In genomic region chr3:120566243-120566980, GRCh38 we compare ENCODE assay signal across 20 cellular contexts. TPM values are rescaled to one million over a fixed set of nuclear protein-coding genes. Genes with fewer than 3 reads are reported as not detected.
DNase-seq lines count a peak whose midpoint lies in the region; ATAC-seq and TF ChIP-seq lines count a peak whose summit lies in the region.
"Had no signal": no experiment of that assay in that cellular context is flagged by ENCODE, and none has a peak within 500 bp of the region (broad histone marks: within the 10 kb centered on the region; RNA-seq: fewer than 3 reads in every experiment).

No MANE protein-coding gene starts in this region.

- H3K79me2 ChIP-seq in parathyroid adenoma = no peaks in the 10 kb centered on the region

- H3K4me3 Mint-ChIP-seq in activated T-helper 17 cell treated with anti-CD3 and anti-CD28 coated beads, Interleukin-2, amount 50 U/mL, for 72 hours = no peak overlapping the region
- H3K4me3 Mint-ChIP-seq: activated CD8-positive, alpha-beta memory T cell treated with anti-CD3 and anti-CD28 coated beads, Interleukin-2, amount 10 ng/mL, durations not matched to agents 7 days and 5 days; activated naive CD4-positive, alpha-beta T cell treated with anti-CD3 and anti-CD28 coated beads for 36 hours; stimulated activated naive CD8-positive, alpha-beta T cell treated with anti-CD3 and anti-CD28 coated beads, Interleukin-15, Interleukin-2, amounts not matched to agents 100 ng/mL and 50 ng/mL, for 24 hours had no signal

- no peaks in the 10 kb centered on the region for H3K9me3 ChIP-seq in parathyroid adenoma (ENCODE audit: control insufficient read depth, low read length)
- H3K9me3 ChIP-seq: left lung, prostate gland had no signal

- no peak overlapping the region for H3K4me3 ChIP-seq in parathyroid adenoma (ENCODE audit: low read depth, low read length)
- H3K4me3 ChIP-seq: left lung, prostate gland had no signal

- TF ChIP-seq CTCF in C4-2B (conservative IDR thresholded peaks at IDR 0.05) (no peak), parathyroid adenoma (IDR thresholded peaks at IDR 0.05) (no peak), GM13976 (IDR thresholded peaks at IDR 0.05; ENCODE audit: borderline replicate concordance, control extremely low read depth, extremely low read depth, insufficient read depth, missing control alignments) (no peak)

- no peaks in the 10 kb centered on the region for H3K9me3 Mint-ChIP-seq in activated T-helper 17 cell treated with anti-CD3 and anti-CD28 coated beads, Interleukin-2, amount 50 U/mL, for 72 hours
- H3K9me3 Mint-ChIP-seq: activated naive CD4-positive, alpha-beta T cell treated with anti-CD3 and anti-CD28 coated beads for 36 hours; stimulated activated naive CD8-positive, alpha-beta T cell treated with anti-CD3 and anti-CD28 coated beads, Interleukin-15, Interleukin-2, amounts not matched to agents 100 ng/mL and 50 ng/mL, for 24 hours had no signal

- peak overlapping the region; percentile 69 for H2AFZ ChIP-seq in parathyroid adenoma

- H3K27me3 Mint-ChIP-seq in activated T-helper 17 cell treated with anti-CD3 and anti-CD28 coated beads, Interleukin-2, amount 50 U/mL, for 72 hours = peaks cover 4% of the 10 kb centered on the region
- H3K27me3 Mint-ChIP-seq: stimulated activated naive CD8-positive, alpha-beta T cell treated with anti-CD3 and anti-CD28 coated beads, Interleukin-15, Interleukin-2, amounts not matched to agents 100 ng/mL and 50 ng/mL, for 24 hours had no signal

- H3K4me1 Mint-ChIP-seq in activated T-helper 17 cell treated with anti-CD3 and anti-CD28 coated beads, Interleukin-2, amount 50 U/mL, for 72 hours = no peaks in the 10 kb centered on the region

- DNase-seq in NCI-H526 treated with DMSO at 0.1 percent for 48 hours (lab: John Stamatoyannopoulos, UW) = peak; percentile 86
- DNase-seq in D341Med (ENCODE audit: low spot score) = no peak
- no peak for DNase-seq in GM13976 (ENCODE audit: low spot score)
- DNase-seq: activated CD8-positive, alpha-beta memory T cell treated with anti-CD3 and anti-CD28 coated beads, Interleukin-2, amount 10 ng/mL, durations not matched to agents 7 days and 5 days; activated naive CD4-positive, alpha-beta T cell treated with anti-CD3 and anti-CD28 coated beads for 36 hours; DND-41; H7; left lung; NCI-H2029; NCI-H524 treated with DMSO at 0.1 percent for 48 hours; RPMI8226; T-helper 1 cell had no signal

- no peaks in the 10 kb centered on the region for H3K36me3 Mint-ChIP-seq in activated T-helper 17 cell treated with anti-CD3 and anti-CD28 coated beads, Interleukin-2, amount 50 U/mL, for 72 hours (ENCODE audit: low read depth)
- H3K36me3 Mint-ChIP-seq: activated CD8-positive, alpha-beta memory T cell treated with anti-CD3 and anti-CD28 coated beads, Interleukin-2, amount 10 ng/mL, durations not matched to agents 7 days and 5 days had no signal

- H3K9ac ChIP-seq in parathyroid adenoma = no peak overlapping the region

- H3K27ac ChIP-seq in C4-2B (peak overlapping the region; percentile 85), cingulate gyrus (ENCODE audit: low read depth, low read length) (peak overlapping the region; percentile 90), parathyroid adenoma (no peak overlapping the region)
- H3K27ac ChIP-seq: left lung had no signal

- in situ Hi-C loops in GM13976 (cut with MboI; ENCODE audit: low sequenced_read_pairs, unreplicated experiment) = loop anchor here (25.0 kb wide), 1 partner anchor 304 kb away; no protein-coding TSS in a partner anchor

- no peak overlapping the region for H3K27ac Mint-ChIP-seq in activated T-helper 17 cell treated with anti-CD3 and anti-CD28 coated beads, Interleukin-2, amount 50 U/mL, for 72 hours
- H3K27ac Mint-ChIP-seq: activated CD8-positive, alpha-beta memory T cell treated with anti-CD3 and anti-CD28 coated beads, Interleukin-2, amount 10 ng/mL, durations not matched to agents 7 days and 5 days; activated naive CD4-positive, alpha-beta T cell treated with anti-CD3 and anti-CD28 coated beads for 36 hours; stimulated activated naive CD8-positive, alpha-beta T cell treated with anti-CD3 and anti-CD28 coated beads, Interleukin-15, Interleukin-2, amounts not matched to agents 100 ng/mL and 50 ng/mL, for 24 hours had no signal

- no peak overlapping the region for H3K4me2 ChIP-seq in parathyroid adenoma (ENCODE audit: low read length)

- no peaks in the 10 kb centered on the region for H3K27me3 ChIP-seq in parathyroid adenoma (ENCODE audit: control insufficient read depth, insufficient read depth, low read length)
- H3K27me3 ChIP-seq: left lung had no signal

- ATAC-seq in GM21786 (IDR thresholded peaks at IDR 0.05; ENCODE audit: unreplicated experiment) = no peak
- no peak for ATAC-seq in activated T-helper 17 cell treated with anti-CD3 and anti-CD28 coated beads, Interleukin-2, amount 50 U/mL, for 72 hours (replicated peaks)
- ATAC-seq: activated CD4-positive, CD25-positive, alpha-beta regulatory T cell treated with anti-CD3 and anti-CD28 coated beads, Interleukin-2, amount 50 U/mL, for 24 hours; activated CD8-positive, alpha-beta memory T cell treated with anti-CD3 and anti-CD28 coated beads, Interleukin-2, amount 10 ng/mL, durations not matched to agents 7 days and 5 days had no signal

- H3K4me1 ChIP-seq in parathyroid adenoma = peaks cover 2% of the 10 kb centered on the region
- H3K4me1 ChIP-seq: prostate gland had no signal

- no peaks in the 10 kb centered on the region for H3K36me3 ChIP-seq in parathyroid adenoma (ENCODE audit: control insufficient read depth, insufficient read depth, low read length)
- H3K36me3 ChIP-seq: left lung, prostate gland had no signal

RNA-seq across cellular contexts. Expression of gene NDUFB4, which starts 29.7 kb away (rescaled TPM):
- 100 to 1,000 TPM; 149 to 229 TPM for total RNA-seq in activated T-helper 17 cell treated with anti-CD3 and anti-CD28 coated beads, Interleukin-2, amount 50 U/mL, for 72 hours
